In the genomic region with DNA sequence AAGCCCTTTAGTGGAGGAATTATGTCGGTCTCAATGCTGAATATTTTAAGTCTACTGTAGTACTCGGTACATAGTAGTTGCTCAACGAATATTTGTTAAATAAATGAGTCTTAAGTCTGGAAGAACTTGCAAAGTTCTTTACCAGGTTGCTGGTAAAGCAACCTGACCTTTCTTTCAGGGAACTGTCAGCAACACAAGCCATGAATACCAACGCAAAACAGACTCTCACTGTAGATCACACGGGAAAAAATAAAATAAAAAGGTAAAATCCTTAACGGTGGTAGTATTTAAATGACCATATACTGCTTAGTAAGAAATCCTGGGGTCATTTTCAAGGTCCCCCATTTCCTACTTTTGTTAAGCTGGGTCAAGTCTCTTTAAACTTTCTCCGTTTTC, we compare ENCODE assay signal across 8 cellular contexts. TPM values are rescaled to one million over a fixed set of nuclear protein-coding genes. Genes with fewer than 3 reads are reported as not detected.
A peak's percentile ranks its signal among the peaks of the same experiment; 100 is the strongest.
DNase-seq lines count a peak whose midpoint lies in the region; TF ChIP-seq lines count a peak whose summit lies in the region.

No MANE protein-coding gene starts in this region.

- H3K4me3 ChIP-seq in Jurkat, Clone E6-1 (ENCODE audit: low read length), result peak overlapping the region; percentile 89
- H3K4me3 ChIP-seq in neural cell (ENCODE audit: low read length), result peak overlapping the region; percentile 67

- no peaks in the 10 kb centered on the region for H3K9me2 ChIP-seq in neural cell (ENCODE audit: insufficient read depth, low read length)

- H3K4me2 ChIP-seq in neural cell (ENCODE audit: low read length), result peak overlapping the region; percentile 35

- H3K36me3 ChIP-seq in neural cell (ENCODE audit: insufficient read depth, low read length), result no peaks in the 10 kb centered on the region

- H2AFZ ChIP-seq in neural cell (ENCODE audit: low read depth, low read length), result peak overlapping the region; percentile 68

- DNase-seq in activated CD4-positive, alpha-beta T cell treated with anti-CD3 and anti-CD28 coated beads, Interleukin-2, amount 10 ng/mL, durations not matched to agents 24 days and 14 days, result no peak
- no peak for DNase-seq in activated CD4-positive, alpha-beta T cell treated with anti-CD3 and anti-CD28 coated beads for 1 hour
- DNase-seq in Jurkat, Clone E6-1 (ENCODE audit: low read depth, low spot score), result no peak
- DNase-seq in SKM-1 (lab: John Stamatoyannopoulos, UW; ENCODE audit: unreplicated experiment) (no peak), hepatic stellate cell (ENCODE audit: low spot score) (no peak), NCI-H1930 (lab: John Stamatoyannopoulos, UW) (no peak)

- H3K9ac ChIP-seq in neural cell (ENCODE audit: low read length), result peak overlapping the region; percentile 69

- peaks cover 2% of the 10 kb centered on the region for H3K36me3 Mint-ChIP-seq in activated CD4-positive, alpha-beta T cell treated with anti-CD3 and anti-CD28 coated beads, Interleukin-2, amount 10 ng/mL, durations not matched to agents 24 days and 14 days (ENCODE audit: low read depth)
- H3K36me3 Mint-ChIP-seq in dendritic cell treated with granulocyte-macrophage colony-stimulating factor and Interleukin-4, amounts not matched to agents 40 ng/mL and 50 ng/mL, for 4 days (ENCODE audit: low read depth), result peaks cover 7% of the 10 kb centered on the region

- H3K9me3 Mint-ChIP-seq in activated CD4-positive, alpha-beta T cell treated with anti-CD3 and anti-CD28 coated beads, Interleukin-2, amount 10 ng/mL, durations not matched to agents 24 days and 14 days, result no peaks in the 10 kb centered on the region
- no peaks in the 10 kb centered on the region for H3K9me3 Mint-ChIP-seq in dendritic cell treated with granulocyte-macrophage colony-stimulating factor and Interleukin-4, amounts not matched to agents 40 ng/mL and 50 ng/mL, for 4 days

- no peak for TF ChIP-seq CTCF in neural cell (IDR thresholded peaks at IDR 0.05; ENCODE audit: poor library complexity, severe bottlenecking)

- TF ChIP-seq RAD21 in neural cell (conservative IDR thresholded peaks at IDR 0.05), result no peak

- no peaks in the 10 kb centered on the region for H4K20me1 ChIP-seq in neural cell (ENCODE audit: insufficient read depth)

- intact Hi-C loops in activated CD4-positive, alpha-beta T cell treated with anti-CD3 and anti-CD28 coated beads, Interleukin-2, amount 10 ng/mL, durations not matched to agents 24 days and 14 days (cut with micrococcal nuclease), result loop anchor here (1.0 to 10.0 kb wide), 7 partner anchors 103 to 940 kb away; partner anchors contain the start of genes AP4S1, ARHGAP5, DTD2 and HECTD1
- intact Hi-C loops in dendritic cell treated with granulocyte-macrophage colony-stimulating factor and Interleukin-4, amounts not matched to agents 40 ng/mL and 50 ng/mL, for 4 days (cut with micrococcal nuclease), result loop anchor here (5.0 kb wide), 2 partner anchors 73 to 517 kb away; partner anchors contain the start of genes ARHGAP5 and GPR33

- H3K79me2 ChIP-seq in neural cell (replicated peaks; ENCODE audit: insufficient read depth, low read length), result no peaks in the 10 kb centered on the region

- peak overlapping the region; percentile 95 for H3K4me3 Mint-ChIP-seq in activated CD4-positive, alpha-beta T cell treated with anti-CD3 and anti-CD28 coated beads, Interleukin-2, amount 10 ng/mL, durations not matched to agents 24 days and 14 days
- H3K4me3 Mint-ChIP-seq in dendritic cell treated with granulocyte-macrophage colony-stimulating factor and Interleukin-4, amounts not matched to agents 40 ng/mL and 50 ng/mL, for 4 days, result peak overlapping the region; percentile 97

- H3K27ac Mint-ChIP-seq in activated CD4-positive, alpha-beta T cell treated with anti-CD3 and anti-CD28 coated beads, Interleukin-2, amount 10 ng/mL, durations not matched to agents 24 days and 14 days, result peak overlapping the region; percentile 97
- peak overlapping the region; percentile 94 for H3K27ac Mint-ChIP-seq in dendritic cell treated with granulocyte-macrophage colony-stimulating factor and Interleukin-4, amounts not matched to agents 40 ng/mL and 50 ng/mL, for 4 days

- TF ChIP-seq EP300 in neural cell (conservative IDR thresholded peaks at IDR 0.05; ENCODE audit: poor library complexity, severe bottlenecking), result no peak

- H3K27me3 ChIP-seq in neural cell (ENCODE audit: insufficient read depth, low read depth, low read length), result no peaks in the 10 kb centered on the region

- H3K27ac ChIP-seq in neural cell (ENCODE audit: low read length), result peak overlapping the region; percentile 64

- H3K9me3 ChIP-seq in neural cell (ENCODE audit: low read length), result peaks cover 4% of the 10 kb centered on the region

- H3K4me1 Mint-ChIP-seq in activated CD4-positive, alpha-beta T cell treated with anti-CD3 and anti-CD28 coated beads, Interleukin-2, amount 10 ng/mL, durations not matched to agents 24 days and 14 days, result peaks cover 16% of the 10 kb centered on the region
- peaks cover 17% of the 10 kb centered on the region for H3K4me1 Mint-ChIP-seq in dendritic cell treated with granulocyte-macrophage colony-stimulating factor and Interleukin-4, amounts not matched to agents 40 ng/mL and 50 ng/mL, for 4 days (ENCODE audit: low read depth)

- H3F3A ChIP-seq in neural cell (ENCODE audit: insufficient read depth, low read length, poor library complexity, severe bottlenecking), result no peaks in the 10 kb centered on the region

- peaks cover 15% of the 10 kb centered on the region for H3K27me3 Mint-ChIP-seq in activated CD4-positive, alpha-beta T cell treated with anti-CD3 and anti-CD28 coated beads, Interleukin-2, amount 10 ng/mL, durations not matched to agents 24 days and 14 days
- H3K27me3 Mint-ChIP-seq in dendritic cell treated with granulocyte-macrophage colony-stimulating factor and Interleukin-4, amounts not matched to agents 40 ng/mL and 50 ng/mL, for 4 days, result peaks cover 8% of the 10 kb centered on the region

TF ChIP-seq in neural cell, 6 proteins besides CTCF, POLR2A, EP300 and RAD21:
- TF ChIP-seq TAF1 (IDR thresholded peaks at IDR 0.05; ENCODE audit: low read depth) (no peak), POLR2AphosphoS5 (IDR thresholded peaks at IDR 0.05) (no peak), SMC3 (conservative IDR thresholded peaks at IDR 0.05; ENCODE audit: poor library complexity) (no peak), EZH2 (IDR thresholded peaks at IDR 0.05; ENCODE audit: borderline replicate concordance, insufficient read depth, low read length, poor library complexity, severe bottlenecking) (no peak), REST (IDR thresholded peaks at IDR 0.05; ENCODE audit: borderline replicate concordance) (no peak), MXI1 (conservative IDR thresholded peaks at IDR 0.05; ENCODE audit: poor library complexity, severe bottlenecking) (no peak)

RNA-seq across cellular contexts. Expression of gene NUBPL, which starts 0.4 kb away (rescaled TPM):
- total RNA-seq in activated CD4-positive, alpha-beta T cell treated with anti-CD3 and anti-CD28 coated beads, Interleukin-2, amount 10 ng/mL, durations not matched to agents 24 days and 14 days, result 12.1 and 12.3 TPM in 2 replicates
- 5.9 TPM for polyA plus RNA-seq in Jurkat, Clone E6-1 (2012; ENCODE audit: insufficient read depth, insufficient read length)
- 3.1 and 4.1 TPM in 2 replicates for polyA plus RNA-seq in neural cell
- 5.4 and 19.6 TPM in 2 replicates for polyA minus RNA-seq in neural cell
